Comparison of ENCODE assay signal across 1 cellular context in genomic region chr9:116817762-116818161, GRCh38.
TF ChIP-seq lines count a peak whose summit lies in the region.

No MANE protein-coding gene starts in this region.

TF ChIP-seq in GM12878, 131 proteins besides CTCF, POLR2A, EP300 and RAD21 (continued from another document):
- TF ChIP-seq RUNX3 (IDR thresholded peaks at IDR 0.05; ENCODE audit: low read length) (peak; percentile 62; the same call in 1 of the 2 replicates), NR2F1 (conservative IDR thresholded peaks at IDR 0.05) (peak; percentile 63; the same call in 1 of the 2 replicates)
